9 cellular contexts compared by ENCODE assay signal in genomic region chr6:85640806-85641205, GRCh38. TPM values are rescaled to one million over a fixed set of nuclear protein-coding genes. Genes with fewer than 3 reads are reported as not detected.
DNase-seq lines count a peak whose midpoint lies in the region; ATAC-seq, FAIRE-seq and TF ChIP-seq lines count a peak whose summit lies in the region.
"Had no signal": no experiment of that assay in that cellular context is flagged by ENCODE, and none has a peak within 500 bp of the region (broad histone marks: within the 10 kb centered on the region; RNA-seq: fewer than 3 reads in every experiment).

No MANE protein-coding gene starts in this region.

- ATAC-seq in HG03159 (IDR thresholded peaks at IDR 0.05; ENCODE audit: unreplicated experiment), result no peak

- TF ChIP-seq CTCF in VCaP (conservative IDR thresholded peaks at IDR 0.05), result no peak
- no peak for TF ChIP-seq CTCF in glutamatergic neuron (IDR thresholded peaks at IDR 0.05; ENCODE audit: partially characterized antibody, unreplicated experiment)

- peak overlapping the region; percentile 1 for H3K27ac Mint-ChIP-seq in glutamatergic neuron (ENCODE audit: unreplicated experiment)

- H3K27ac ChIP-seq in VCaP (peak overlapping the region; percentile 99; the same call in 1 of the 2 replicates), skin epidermis (peak overlapping the region in 4 of 21 experiments; percentile 95 to 100 (median 100))

- peak overlapping the region; percentile 70 to 96 (median 86) for H3K4me3 ChIP-seq in skin epidermis

- H3K9me3 Mint-ChIP-seq in glutamatergic neuron (ENCODE audit: unreplicated experiment), result peaks cover 30% of the 10 kb centered on the region

- H3K36me3 Mint-ChIP-seq in glutamatergic neuron (ENCODE audit: unreplicated experiment), result no peaks in the 10 kb centered on the region

- H3K4me1 Mint-ChIP-seq in glutamatergic neuron (ENCODE audit: low read depth, unreplicated experiment), result peaks cover 29% of the 10 kb centered on the region

- intact Hi-C loops in head of caudate nucleus (cut with DNase I), result no loop called here

- FAIRE-seq in GM12892 (lab: Jason Lieb, UNC), result no peak
- FAIRE-seq: A204.1 had no signal

- peak; percentile 5 for DNase-seq in DMS79 treated with DMSO at 0.1 percent for 48 hours (lab: John Stamatoyannopoulos, UW)
- DNase-seq in DMS79 (lab: John Stamatoyannopoulos, UW), result no peak
- DNase-seq in glutamatergic neuron, result no peak
- DNase-seq in head of caudate nucleus, result no peak
- no peak for DNase-seq in GM12892 (ENCODE audit: insufficient read length)

- peak overlapping the region; percentile 97 for H3K4me3 Mint-ChIP-seq in glutamatergic neuron (ENCODE audit: unreplicated experiment)

- TF ChIP-seq POLR2A in GM12892 (IDR thresholded peaks at IDR 0.05; ENCODE audit: low read depth, low read length), result no peak

- peaks cover 23% of the 10 kb centered on the region for H3K27me3 Mint-ChIP-seq in glutamatergic neuron (ENCODE audit: unreplicated experiment)

RNA-seq across cellular contexts. Expression of gene SYNCRIP, which starts 1.9 kb away (rescaled TPM):
- 93.6 TPM for total RNA-seq in glutamatergic neuron (ENCODE audit: unreplicated experiment)
- 95.0 TPM for polyA plus RNA-seq in GM12892 (2012; ENCODE audit: missing spikeins)

RNA-seq across cellular contexts. Expression of gene SNX14, which starts 47.1 kb away (rescaled TPM):
- total RNA-seq in glutamatergic neuron (ENCODE audit: unreplicated experiment), result 73.6 TPM
- 70.1 TPM for polyA plus RNA-seq in GM12892 (2012; ENCODE audit: missing spikeins)
